24 cellular contexts compared by ENCODE assay signal in the genomic region with DNA sequence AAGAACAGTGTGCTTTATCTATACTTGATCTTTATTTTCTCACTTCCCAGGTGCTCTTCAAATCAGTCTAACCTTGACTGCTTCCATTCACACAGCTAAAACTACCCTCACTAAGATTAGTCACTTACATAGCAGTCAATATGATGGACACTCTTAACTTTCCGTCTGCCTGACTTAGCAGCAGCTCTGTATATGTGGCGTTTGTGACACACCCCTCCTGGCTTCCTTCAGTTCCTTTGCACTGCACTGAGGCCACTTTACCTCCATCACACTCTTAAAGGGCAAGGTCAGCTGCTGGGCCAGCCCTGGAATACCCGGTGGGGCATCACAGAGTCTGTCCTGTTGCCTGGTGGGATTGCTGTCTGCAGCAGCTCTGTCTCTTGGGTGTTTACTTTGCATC. TPM values are rescaled to one million over a fixed set of nuclear protein-coding genes. Genes with fewer than 3 reads are reported as not detected.
"Had no signal": no experiment of that assay in that cellular context is flagged by ENCODE, and none has a peak within 500 bp of the region (broad histone marks: within the 10 kb centered on the region; RNA-seq: fewer than 3 reads in every experiment).

No MANE protein-coding gene starts in this region.

- H3K27ac ChIP-seq: adrenal gland, ascending aorta, brain microvascular endothelial cell, pancreas, psoas muscle, suprapubic skin, tibial nerve had no signal

- H3K4me1 Mint-ChIP-seq: activated naive CD4-positive, alpha-beta T cell treated with anti-CD3 and anti-CD28 coated beads, Interleukin-2, amount 50 U/mL, for 24 hours; nephron progenitor cell; stimulated activated naive CD8-positive, alpha-beta T cell treated with anti-CD3 and anti-CD28 coated beads, Interleukin-15, amount 100 ng/mL, for 72 hours; WTC11 had no signal

- H3K27ac Mint-ChIP-seq: activated naive CD4-positive, alpha-beta T cell treated with anti-CD3 and anti-CD28 coated beads, Interleukin-2, amount 50 U/mL, for 24 hours; dendritic cell treated with granulocyte-macrophage colony-stimulating factor and Interleukin-4, amounts not matched to agents 40 ng/mL and 50 ng/mL, for 4 days; nephron progenitor cell; stimulated activated naive CD8-positive, alpha-beta T cell treated with anti-CD3 and anti-CD28 coated beads, Interleukin-15, amount 100 ng/mL, for 72 hours; WTC11 had no signal

- H3K4me3 Mint-ChIP-seq: activated naive CD4-positive, alpha-beta T cell treated with anti-CD3 and anti-CD28 coated beads, Interleukin-2, amount 50 U/mL, for 24 hours; dendritic cell treated with granulocyte-macrophage colony-stimulating factor and Interleukin-4, amounts not matched to agents 40 ng/mL and 50 ng/mL, for 4 days; nephron progenitor cell; stimulated activated naive CD8-positive, alpha-beta T cell treated with anti-CD3 and anti-CD28 coated beads, Interleukin-15, amount 100 ng/mL, for 72 hours; WTC11 had no signal

- H3K4me1 ChIP-seq: adrenal gland, ascending aorta, pancreas, psoas muscle, suprapubic skin had no signal

- DNase-seq: activated CD4-positive, alpha-beta T cell treated with anti-CD3 and anti-CD28 coated beads, Interleukin-2, amount 50 U/mL, for 48 hours; activated gamma-delta T cell treated with Interleukin-2 at 50 U/mL for 16 hours; adrenal gland; brain microvascular endothelial cell; caudate nucleus; effector CD4-positive, alpha-beta T cell; foreskin melanocyte; hippocampal formation; left cardiac atrium; nephron progenitor cell; pancreas; psoas muscle; right cardiac atrium; stimulated activated CD4-positive, alpha-beta T cell treated with anti-CD3 and anti-CD28 coated beads, Interleukin-12 subunit alpha, Interleukin-12 subunit beta, amount 100 ng/mL, for 4 hours; stimulated activated naive CD8-positive, alpha-beta T cell treated with anti-CD3 and anti-CD28 coated beads, Interleukin-15, amount 100 ng/mL, for 72 hours; T-helper 9 cell had no signal

- ATAC-seq: esophagus mucosa; left cardiac atrium; pancreas; psoas muscle; stimulated activated naive CD8-positive, alpha-beta T cell treated with anti-CD3 and anti-CD28 coated beads, Interleukin-15, amount 100 ng/mL, for 72 hours; WTC11 had no signal

- H3K27me3 Mint-ChIP-seq: activated naive CD4-positive, alpha-beta T cell treated with anti-CD3 and anti-CD28 coated beads, Interleukin-2, amount 50 U/mL, for 24 hours; dendritic cell treated with granulocyte-macrophage colony-stimulating factor and Interleukin-4, amounts not matched to agents 40 ng/mL and 50 ng/mL, for 4 days; stimulated activated naive CD8-positive, alpha-beta T cell treated with anti-CD3 and anti-CD28 coated beads, Interleukin-15, amount 100 ng/mL, for 72 hours had no signal

- H3K4me3 ChIP-seq: adrenal gland, ascending aorta, pancreas, psoas muscle, suprapubic skin, tibial nerve had no signal

- H3K27me3 ChIP-seq: adrenal gland, ascending aorta, brain microvascular endothelial cell, pancreas, suprapubic skin, tibial nerve had no signal

- H3K36me3 ChIP-seq: adrenal gland, brain microvascular endothelial cell, pancreas had no signal

- H3K9me3 Mint-ChIP-seq: activated naive CD4-positive, alpha-beta T cell treated with anti-CD3 and anti-CD28 coated beads, Interleukin-2, amount 50 U/mL, for 24 hours; dendritic cell treated with granulocyte-macrophage colony-stimulating factor and Interleukin-4, amounts not matched to agents 40 ng/mL and 50 ng/mL, for 4 days; nephron progenitor cell; stimulated activated naive CD8-positive, alpha-beta T cell treated with anti-CD3 and anti-CD28 coated beads, Interleukin-15, amount 100 ng/mL, for 72 hours had no signal

- H3K9me3 ChIP-seq: adrenal gland, ascending aorta, pancreas, psoas muscle, suprapubic skin, tibial nerve had no signal

RNA-seq across cellular contexts. Expression of a gene that starts 35.6 kb away (rescaled TPM):
- total RNA-seq: ascending aorta; T-helper 1 cell treated with Interleukin-12 subunit alpha and Interleukin-12 subunit beta and Interleukin-4 antibody, amounts not matched to agents 30 ng/mL and 1 ng/mL, for 36 hours had no signal
